Comparison of ENCODE assay signal across 8 cellular contexts in genomic region chr20:45545754-45546453, GRCh38.
DNase-seq lines count a peak whose midpoint lies in the region; ATAC-seq lines count a peak whose summit lies in the region.

No MANE protein-coding gene starts in this region.

- in situ Hi-C loops in T47D (cut with HindIII; ENCODE audit: low pct_unique_long_range_greater_than_20kb, low sequenced_read_pairs), result no loop called here

- DNase-seq in DMS53 (lab: John Stamatoyannopoulos, UW), result peak; percentile 67
- peak; percentile 36 for DNase-seq in HuH-7 (ENCODE audit: low spot score)
- peak; percentile 39 to 47 for DNase-seq in T47D (ENCODE audit: low read depth in 1 of 2, low spot score in 1 of 2)
- DNase-seq in middle frontal gyrus (ENCODE audit: extremely low spot score, low spot score), result peak; percentile 14
- DNase-seq in stimulated activated CD4-positive, alpha-beta T cell treated with anti-CD3 and anti-CD28 coated beads, Interleukin-2, amount 100 ng/mL, for 48 hours, result no peak

- ATAC-seq in HG03135 (IDR thresholded peaks at IDR 0.05; ENCODE audit: unreplicated experiment), result no peak
- ATAC-seq in HG02588 (IDR thresholded peaks at IDR 0.05; ENCODE audit: unreplicated experiment), result no peak
- ATAC-seq in HG02642 (IDR thresholded peaks at IDR 0.05; ENCODE audit: poor library complexity, unreplicated experiment), result no peak

Comparison
In these comparisons a context has a peak if more than half of its experiments do, and no peak if none do; other contexts are left out.
1. DNase-seq: peak in DMS53 (single experiment), HuH-7 (single experiment), T47D (2 of 2) and middle frontal gyrus (single experiment); none in stimulated activated CD4-positive, alpha-beta T cell treated with anti-CD3 and anti-CD28 coated beads, Interleukin-2, amount 100 ng/mL, for 48 hours (0 of 2).